Comparison of ENCODE assay signal across 9 cellular contexts in the genomic region with DNA sequence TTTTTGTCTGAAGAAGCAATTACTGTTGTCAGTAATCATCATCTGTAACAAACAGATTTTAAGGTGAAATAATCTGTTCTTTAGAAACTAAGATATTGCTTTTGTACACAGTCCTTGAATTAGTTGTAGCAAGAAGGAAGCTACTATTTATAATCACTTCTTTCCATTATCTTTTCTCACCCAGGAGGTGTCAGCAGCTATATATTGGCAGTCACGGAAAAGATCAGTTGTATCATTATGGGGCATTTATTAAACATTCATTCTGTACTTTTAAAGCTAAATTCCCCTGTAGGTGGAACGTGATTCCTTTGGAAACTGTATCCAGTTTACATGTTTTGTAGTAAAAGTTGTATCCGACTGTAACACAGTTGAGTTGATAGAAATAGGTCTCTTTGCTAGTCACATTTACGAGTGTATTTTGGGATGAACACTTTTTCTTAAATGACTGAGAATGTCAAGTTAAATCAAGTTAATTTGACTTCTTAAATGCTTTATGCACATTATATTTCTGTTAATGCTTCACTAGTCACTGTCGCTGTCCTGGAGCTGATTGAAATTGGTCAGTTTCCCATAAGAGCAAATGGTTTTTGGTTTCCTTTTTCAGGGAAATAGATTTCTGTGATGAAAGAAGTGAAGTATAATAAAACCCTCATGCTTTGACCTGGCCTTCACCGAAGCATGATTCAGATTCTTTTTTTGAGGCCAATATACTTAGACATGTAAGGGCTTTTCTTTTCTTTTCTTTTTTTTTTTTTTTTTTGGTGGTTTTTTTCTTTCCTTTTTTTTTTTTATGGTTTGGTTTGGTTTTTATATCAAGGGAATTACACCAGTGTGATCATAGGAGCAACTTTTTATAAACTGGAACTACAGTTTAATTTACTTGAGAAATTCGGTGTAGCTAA. TPM values are rescaled to one million over a fixed set of nuclear protein-coding genes. Genes with fewer than 3 reads are reported as not detected.
A peak's percentile ranks its signal among the peaks of the same experiment; 100 is the strongest.
DNase-seq lines count a peak whose midpoint lies in the region; ATAC-seq, FAIRE-seq and TF ChIP-seq lines count a peak whose summit lies in the region.
"Had no signal": no experiment of that assay in that cellular context is flagged by ENCODE, and none has a peak within 500 bp of the region (broad histone marks: within the 10 kb centered on the region; RNA-seq: fewer than 3 reads in every experiment).

No MANE protein-coding gene starts in this region.

- H3K27ac Mint-ChIP-seq in activated T-helper 17 cell treated with anti-CD3 and anti-CD28 coated beads, Interleukin-2, amount 50 U/mL, for 72 hours: peak overlapping the region; percentile 20
- H3K27ac Mint-ChIP-seq in stimulated activated memory B cell treated with anti-CD40 and anti-IgM and Interleukin-4, amounts not matched to agents 10 μg/mL and 1 μg/mL and 100 μg/mL, for 72 hours: peak overlapping the region; percentile 17
- H3K27ac Mint-ChIP-seq in activated CD8-positive, alpha-beta T cell treated with anti-CD3 and anti-CD28 coated beads for 36 hours: no peak overlapping the region

- CTCF ChIA-PET in activated CD8-positive, alpha-beta T cell treated with anti-CD3 and anti-CD28 coated beads for 36 hours (lab: Charles Lee): interaction anchor here (1.7 kb wide), 1 partner anchor 135 kb away, joined by 7 read pairs; no protein-coding TSS in a partner anchor

- no peaks in the 10 kb centered on the region for H3K27me3 Mint-ChIP-seq in activated T-helper 17 cell treated with anti-CD3 and anti-CD28 coated beads, Interleukin-2, amount 50 U/mL, for 72 hours
- no peaks in the 10 kb centered on the region for H3K27me3 Mint-ChIP-seq in stimulated activated memory B cell treated with anti-CD40 and anti-IgM and Interleukin-4, amounts not matched to agents 10 μg/mL and 1 μg/mL and 100 μg/mL, for 72 hours
- no peaks in the 10 kb centered on the region for H3K27me3 Mint-ChIP-seq in activated CD8-positive, alpha-beta T cell treated with anti-CD3 and anti-CD28 coated beads for 36 hours

- peak; percentile 70 for FAIRE-seq in GM18507 (lab: Jason Lieb, UNC)

- POLR2A ChIA-PET in activated CD8-positive, alpha-beta T cell treated with anti-CD3 and anti-CD28 coated beads for 36 hours (lab: Charles Lee): no interaction called here

- peak overlapping the region; percentile 32 for H3K4me3 Mint-ChIP-seq in activated T-helper 17 cell treated with anti-CD3 and anti-CD28 coated beads, Interleukin-2, amount 50 U/mL, for 72 hours
- H3K4me3 Mint-ChIP-seq in stimulated activated memory B cell treated with anti-CD40 and anti-IgM and Interleukin-4, amounts not matched to agents 10 μg/mL and 1 μg/mL and 100 μg/mL, for 72 hours: peak overlapping the region; percentile 15
- no peak overlapping the region for H3K4me3 Mint-ChIP-seq in activated CD8-positive, alpha-beta T cell treated with anti-CD3 and anti-CD28 coated beads for 36 hours

- ATAC-seq in activated T-helper 17 cell treated with anti-CD3 and anti-CD28 coated beads, Interleukin-2, amount 50 U/mL, for 72 hours (replicated peaks): no peak
- ATAC-seq in stimulated activated memory B cell treated with anti-CD40 and anti-IgM and Interleukin-4, amounts not matched to agents 10 μg/mL and 1 μg/mL and 100 μg/mL, for 72 hours: no peak
- no peak for ATAC-seq in activated CD8-positive, alpha-beta T cell treated with anti-CD3 and anti-CD28 coated beads for 36 hours

- H3K9me3 Mint-ChIP-seq in activated T-helper 17 cell treated with anti-CD3 and anti-CD28 coated beads, Interleukin-2, amount 50 U/mL, for 72 hours: no peaks in the 10 kb centered on the region
- no peaks in the 10 kb centered on the region for H3K9me3 Mint-ChIP-seq in stimulated activated memory B cell treated with anti-CD40 and anti-IgM and Interleukin-4, amounts not matched to agents 10 μg/mL and 1 μg/mL and 100 μg/mL, for 72 hours
- H3K9me3 Mint-ChIP-seq in activated CD8-positive, alpha-beta T cell treated with anti-CD3 and anti-CD28 coated beads for 36 hours: no peaks in the 10 kb centered on the region

- peaks cover 41% of the 10 kb centered on the region for H3K4me1 ChIP-seq in iPS-20b (ENCODE audit: insufficient read depth, low read length)

- intact Hi-C loops in activated CD8-positive, alpha-beta T cell treated with anti-CD3 and anti-CD28 coated beads for 36 hours (cut with micrococcal nuclease): loop anchor here (5.0 kb wide), 1 partner anchor 133 kb away; no protein-coding TSS in a partner anchor

- no peaks in the 10 kb centered on the region for H3K9me3 ChIP-seq in iPS-20b (ENCODE audit: insufficient read depth, low read depth, low read length)

- H3K9ac ChIP-seq in iPS-20b (ENCODE audit: low read depth, low read length): peak overlapping the region; percentile 20; the same call in 1 of the 2 replicates

- no peaks in the 10 kb centered on the region for H3K36me3 Mint-ChIP-seq in activated T-helper 17 cell treated with anti-CD3 and anti-CD28 coated beads, Interleukin-2, amount 50 U/mL, for 72 hours (ENCODE audit: low read depth)
- no peaks in the 10 kb centered on the region for H3K36me3 Mint-ChIP-seq in stimulated activated memory B cell treated with anti-CD40 and anti-IgM and Interleukin-4, amounts not matched to agents 10 μg/mL and 1 μg/mL and 100 μg/mL, for 72 hours
- no peaks in the 10 kb centered on the region for H3K36me3 Mint-ChIP-seq in activated CD8-positive, alpha-beta T cell treated with anti-CD3 and anti-CD28 coated beads for 36 hours (ENCODE audit: low read depth)

- H3K4me3 ChIP-seq in iPS-20b (ENCODE audit: low read length): peak overlapping the region; percentile 82

- no peak for DNase-seq in GM18507 (ENCODE audit: extremely low spot score, insufficient read length, low read depth)
- no peak for DNase-seq in MV-4-11 (lab: John Stamatoyannopoulos, UW)
- DNase-seq in NCI-H524 treated with DMSO at 0.1 percent for 48 hours (lab: John Stamatoyannopoulos, UW): no peak
- no peak for DNase-seq in activated effector memory CD4-positive, alpha-beta T cell treated with Interleukin-2 at 50 U/mL for 16 hours
- no peak for DNase-seq in activated CD8-positive, alpha-beta T cell treated with anti-CD3 and anti-CD28 coated beads for 36 hours
- DNase-seq: NCI-H1436 treated with DMSO at 0.1 percent for 48 hours had no signal

- no peaks in the 10 kb centered on the region for H3K27me3 ChIP-seq in iPS-20b (ENCODE audit: insufficient read depth, low read length)

- TF ChIP-seq CTCF in activated CD8-positive, alpha-beta T cell treated with anti-CD3 and anti-CD28 coated beads for 36 hours (IDR thresholded peaks at IDR 0.05): no peak

- peaks cover 42% of the 10 kb centered on the region for H3K4me1 Mint-ChIP-seq in activated T-helper 17 cell treated with anti-CD3 and anti-CD28 coated beads, Interleukin-2, amount 50 U/mL, for 72 hours
- H3K4me1 Mint-ChIP-seq in stimulated activated memory B cell treated with anti-CD40 and anti-IgM and Interleukin-4, amounts not matched to agents 10 μg/mL and 1 μg/mL and 100 μg/mL, for 72 hours: peaks cover 61% of the 10 kb centered on the region
- H3K4me1 Mint-ChIP-seq in activated CD8-positive, alpha-beta T cell treated with anti-CD3 and anti-CD28 coated beads for 36 hours (ENCODE audit: low read depth): peaks cover 47% of the 10 kb centered on the region

- no peaks in the 10 kb centered on the region for H3K36me3 ChIP-seq in iPS-20b (ENCODE audit: insufficient read depth, low read depth, low read length)

- H3K27ac ChIP-seq in iPS-20b (ENCODE audit: low read length): no peak overlapping the region

RNA-seq across cellular contexts. Expression of gene QKI, which starts 5.1 kb away (rescaled TPM):
- total RNA-seq in activated T-helper 17 cell treated with anti-CD3 and anti-CD28 coated beads, Interleukin-2, amount 50 U/mL, for 72 hours: 10 to 100 TPM; 41.3 to 49.0 TPM
- 10 to 100 TPM; 43.3 to 47.5 TPM for total RNA-seq in activated CD8-positive, alpha-beta T cell treated with anti-CD3 and anti-CD28 coated beads for 36 hours
